18 cellular contexts compared by ENCODE assay signal in the genomic region with DNA sequence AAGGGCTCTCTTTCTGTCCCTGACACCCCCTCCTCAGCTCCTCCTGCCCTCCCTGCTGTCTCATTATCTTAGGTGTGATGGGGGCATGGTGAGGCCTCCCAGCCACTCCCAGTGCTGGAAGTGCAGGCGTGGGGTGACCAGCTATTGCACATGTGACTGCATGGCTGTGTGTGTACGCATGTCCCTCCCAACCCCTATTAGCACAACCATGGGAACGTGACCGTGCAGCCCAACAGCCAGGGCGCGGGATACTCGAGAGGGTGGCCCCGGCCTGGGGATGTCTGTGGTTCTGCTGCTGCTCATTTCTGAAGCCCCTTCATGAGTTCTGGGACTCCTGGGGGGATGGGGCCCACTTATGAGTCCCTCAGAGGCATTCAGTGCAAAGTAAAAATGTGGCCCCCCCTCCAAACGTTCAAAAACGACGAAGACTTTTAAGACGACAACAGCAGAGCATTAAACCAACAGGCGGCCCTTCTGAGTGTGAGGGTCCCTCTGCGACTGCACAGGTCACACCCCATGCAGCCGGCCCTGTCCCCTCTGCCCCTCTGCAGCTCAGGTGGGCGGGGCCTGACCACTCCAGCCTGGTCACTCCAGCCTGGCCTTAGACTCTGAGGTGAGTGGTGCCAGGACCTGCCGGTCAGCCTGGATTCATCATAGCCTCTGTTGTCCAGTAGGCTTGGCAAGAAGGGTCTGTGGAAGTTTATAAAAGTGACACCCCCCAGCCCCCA. TPM values are rescaled to one million over a fixed set of nuclear protein-coding genes. Genes with fewer than 3 reads are reported as not detected.
DNase-seq lines count a peak whose midpoint lies in the region; ATAC-seq and TF ChIP-seq lines count a peak whose summit lies in the region.
"Had no signal": no experiment of that assay in that cellular context is flagged by ENCODE, and none has a peak within 500 bp of the region (broad histone marks: within the 10 kb centered on the region; RNA-seq: fewer than 3 reads in every experiment).

No MANE protein-coding gene starts in this region.

- intact Hi-C loops in gastrocnemius medialis (cut with DNase I; ENCODE audit: low total_unique reads), result no loop called here

- H3K9me3 Mint-ChIP-seq in brain, result peaks cover 3 to 22% (median 7%) of the 10 kb centered on the region in 5 experiments
- H3K9me3 Mint-ChIP-seq: activated naive CD8-positive, alpha-beta T cell treated with anti-CD3 and anti-CD28 coated beads, Interleukin-2, amount 10 ng/mL, durations not matched to agents 7 days and 5 days; activated T-helper 17 cell treated with anti-CD3 and anti-CD28 coated beads, Interleukin-2, amount 50 U/mL, for 72 hours; stimulated activated memory B cell treated with anti-CD40 and anti-IgM and Interleukin-4, amounts not matched to agents 10 μg/mL and 1 μg/mL and 100 μg/mL, for 72 hours had no signal

- TF ChIP-seq CTCF in brain (conservative IDR thresholded peaks at IDR 0.05), result no peak
- TF ChIP-seq CTCF in liver (IDR thresholded peaks at IDR 0.05; ENCODE audit: low read depth, low read length, missing input control), result no peak
- TF ChIP-seq CTCF in gastrocnemius medialis (IDR thresholded peaks at IDR 0.05 in 4 of 5, conservative IDR thresholded peaks at IDR 0.05 in 1 of 5), result no peak
- no peak for TF ChIP-seq CTCF in Peyer's patch (IDR thresholded peaks at IDR 0.05)

- H3K4me2 ChIP-seq in BLaER1 treated with 17β-estradiol and CSF1 and Interleukin-3, amounts not matched to agents 10 nM and 100 nM, result peak overlapping the region in 2 of 11 experiments; percentile 28 to 59; a peak in 2 of 22 replicates

- H3K36me3 Mint-ChIP-seq in brain, result no peaks in the 10 kb centered on the region
- H3K36me3 Mint-ChIP-seq: activated naive CD8-positive, alpha-beta T cell treated with anti-CD3 and anti-CD28 coated beads, Interleukin-2, amount 10 ng/mL, durations not matched to agents 7 days and 5 days; stimulated activated memory B cell treated with anti-CD40 and anti-IgM and Interleukin-4, amounts not matched to agents 10 μg/mL and 1 μg/mL and 100 μg/mL, for 72 hours had no signal

- H3K4me3 Mint-ChIP-seq in brain, result no peak overlapping the region
- H3K4me3 Mint-ChIP-seq: activated naive CD8-positive, alpha-beta T cell treated with anti-CD3 and anti-CD28 coated beads, Interleukin-2, amount 10 ng/mL, durations not matched to agents 7 days and 5 days; activated T-helper 17 cell treated with anti-CD3 and anti-CD28 coated beads, Interleukin-2, amount 50 U/mL, for 72 hours; stimulated activated memory B cell treated with anti-CD40 and anti-IgM and Interleukin-4, amounts not matched to agents 10 μg/mL and 1 μg/mL and 100 μg/mL, for 72 hours; T-helper 2 cell treated with Interferon-gamma antibody and Interleukin-4, amounts not matched to agents 5 μg/mL and 100 μg/mL, for 36 hours had no signal

- no peak for TF ChIP-seq RAD21 in liver (IDR thresholded peaks at IDR 0.05)

- no peaks in the 10 kb centered on the region for H3K27me3 ChIP-seq in BLaER1 treated with 17β-estradiol and CSF1 and Interleukin-3, amounts not matched to agents 10 nM and 100 nM
- H3K27me3 ChIP-seq in liver (ENCODE audit: control insufficient read depth in 4 of 4, insufficient read depth in 4 of 4, low read length in 3 of 4) (no peaks in the 10 kb centered on the region), gastrocnemius medialis (no peaks in the 10 kb centered on the region), Peyer's patch (no peaks in the 10 kb centered on the region)

- H3K4me3 ChIP-seq in BLaER1 treated with 17β-estradiol and CSF1 and Interleukin-3, amounts not matched to agents 10 nM and 100 nM, result no peak overlapping the region
- peak overlapping the region in 1 of 3 donors; percentile 9 for H3K4me3 ChIP-seq in liver (ENCODE audit: low read depth in 1 of 3, low read length in 3 of 3)
- H3K4me3 ChIP-seq in gastrocnemius medialis, result no peak overlapping the region
- no peak overlapping the region for H3K4me3 ChIP-seq in Peyer's patch
- H3K4me3 ChIP-seq: smooth muscle cell had no signal

- H3K4me1 ChIP-seq in BLaER1 treated with 17β-estradiol and CSF1 and Interleukin-3, amounts not matched to agents 10 nM and 100 nM, result peaks cover 32 to 97% (median 67%) of the 10 kb centered on the region in 10 experiments
- H3K4me1 ChIP-seq in liver (ENCODE audit: control insufficient read depth in 4 of 4, insufficient read depth in 4 of 4, low read length in 3 of 4), result peaks cover 29 to 49% (median 39%) of the 10 kb centered on the region in 4 donors
- peaks cover 54 to 69% of the 10 kb centered on the region in 2 donors for H3K4me1 ChIP-seq in gastrocnemius medialis
- peaks cover 0 to 9% (median 0%) of the 10 kb centered on the region in 4 donors for H3K4me1 ChIP-seq in Peyer's patch

- peak overlapping the region in 8 of 11 experiments; percentile 2 to 47 (median 23); a peak in 11 of 22 replicates for H3K9ac ChIP-seq in BLaER1 treated with 17β-estradiol and CSF1 and Interleukin-3, amounts not matched to agents 10 nM and 100 nM
- H3K9ac ChIP-seq in liver (ENCODE audit: low read depth in 1 of 2, low read length in 2 of 2), result peak overlapping the region in 1 of 2 donors; percentile 21

- DNase-seq in gastrocnemius medialis (peak; percentile 32 to 36), Peyer's patch (no peak)
- DNase-seq in activated T-cell treated with anti-CD3 and anti-CD28 coated beads, Interleukin-2, amount 50 U/mL, for 1 hour, result no peak
- DNase-seq: activated naive CD8-positive, alpha-beta T cell treated with anti-CD3 and anti-CD28 coated beads, Interleukin-2, amount 10 ng/mL, durations not matched to agents 7 days and 5 days; C1 segment of cervical spinal cord; effector memory CD4-positive, alpha-beta T cell; midbrain; NCI-H1436; NCI-H526 treated with DMSO at 0.1 percent for 48 hours had no signal

- no peak for TF ChIP-seq POLR2A in gastrocnemius medialis (IDR thresholded peaks at IDR 0.05)
- no peak for TF ChIP-seq POLR2A in Peyer's patch (IDR thresholded peaks at IDR 0.05)

- WGBS in liver, result 72% methylated on average over 17 of the region's 17 CpGs

- H4K20me1 ChIP-seq in BLaER1 treated with 17β-estradiol and CSF1 and Interleukin-3, amounts not matched to agents 10 nM and 100 nM, result no peaks in the 10 kb centered on the region

- H3K9me3 ChIP-seq in BLaER1 treated with 17β-estradiol and CSF1 and Interleukin-3, amounts not matched to agents 10 nM and 100 nM (replicated peaks in 1 of 11), result peaks cover 3 to 12% (median 4%) of the 10 kb centered on the region in 11 experiments; a peak in 19 of 22 replicates
- H3K9me3 ChIP-seq in liver (ENCODE audit: control insufficient read depth in 4 of 4, low read length in 3 of 4) (no peaks in the 10 kb centered on the region), gastrocnemius medialis (no peaks in the 10 kb centered on the region), Peyer's patch (no peaks in the 10 kb centered on the region)

- peak overlapping the region; percentile 21 to 94 (median 86) for H3K27ac Mint-ChIP-seq in brain
- H3K27ac Mint-ChIP-seq: activated naive CD8-positive, alpha-beta T cell treated with anti-CD3 and anti-CD28 coated beads, Interleukin-2, amount 10 ng/mL, durations not matched to agents 7 days and 5 days; activated T-helper 17 cell treated with anti-CD3 and anti-CD28 coated beads, Interleukin-2, amount 50 U/mL, for 72 hours; stimulated activated memory B cell treated with anti-CD40 and anti-IgM and Interleukin-4, amounts not matched to agents 10 μg/mL and 1 μg/mL and 100 μg/mL, for 72 hours; T-helper 2 cell treated with Interferon-gamma antibody and Interleukin-4, amounts not matched to agents 5 μg/mL and 100 μg/mL, for 36 hours had no signal

- in situ Hi-C loops in gastrocnemius medialis (cut with MboI; ENCODE audit: low sequenced_read_pairs in 4 of 4), result no loop called here

- H3K36me3 ChIP-seq in BLaER1 treated with 17β-estradiol and CSF1 and Interleukin-3, amounts not matched to agents 10 nM and 100 nM, result 0 out of 22 replicates have a peak, but pooled peaks cover 0 to 3% (median 0%) of the 10 kb centered on the region in 11 experiments
- H3K36me3 ChIP-seq in liver (ENCODE audit: control insufficient read depth in 4 of 4, insufficient read depth in 3 of 4, low read depth in 1 of 4, low read length in 3 of 4) (no peaks in the 10 kb centered on the region), gastrocnemius medialis (no peaks in the 10 kb centered on the region), Peyer's patch (no peaks in the 10 kb centered on the region)

- H3K4me1 Mint-ChIP-seq in brain, result peaks cover 44% of the 10 kb centered on the region
- H3K4me1 Mint-ChIP-seq: activated naive CD8-positive, alpha-beta T cell treated with anti-CD3 and anti-CD28 coated beads, Interleukin-2, amount 10 ng/mL, durations not matched to agents 7 days and 5 days had no signal

- H3K27ac ChIP-seq in BLaER1 treated with 17β-estradiol and CSF1 and Interleukin-3, amounts not matched to agents 10 nM and 100 nM, result peak overlapping the region in 9 of 11 experiments; percentile 0 to 99 (median 78); a peak in 14 of 22 replicates
- H3K27ac ChIP-seq in liver (ENCODE audit: low read depth in 1 of 2, low read length in 2 of 2) (peak overlapping the region; percentile 84 to 89), gastrocnemius medialis (peak overlapping the region; percentile 85 to 97 (median 96)), Peyer's patch (peak overlapping the region in 2 of 4 donors; percentile 64 to 84)

- no peak for ATAC-seq in gastrocnemius medialis
- ATAC-seq in HG03565 (IDR thresholded peaks at IDR 0.05; ENCODE audit: unreplicated experiment), result no peak
- no peak for ATAC-seq in HG02870 (IDR thresholded peaks at IDR 0.05; ENCODE audit: unreplicated experiment)
- ATAC-seq: activated T-helper 17 cell treated with anti-CD3 and anti-CD28 coated beads, Interleukin-2, amount 50 U/mL, for 72 hours; stimulated activated memory B cell treated with anti-CD40 and anti-IgM and Interleukin-4, amounts not matched to agents 10 μg/mL and 1 μg/mL and 100 μg/mL, for 72 hours had no signal

- H3K27me3 Mint-ChIP-seq in brain, result peaks cover 13% of the 10 kb centered on the region
- H3K27me3 Mint-ChIP-seq: activated T-helper 17 cell treated with anti-CD3 and anti-CD28 coated beads, Interleukin-2, amount 50 U/mL, for 72 hours; stimulated activated memory B cell treated with anti-CD40 and anti-IgM and Interleukin-4, amounts not matched to agents 10 μg/mL and 1 μg/mL and 100 μg/mL, for 72 hours had no signal

TF ChIP-seq in liver, 16 proteins besides CTCF, POLR2A, EP300 and RAD21 (continues in another document):
- no peak for TF ChIP-seq GABPA (IDR thresholded peaks at IDR 0.05 in 1 of 2, conservative IDR thresholded peaks at IDR 0.05 in 1 of 2)
- TF ChIP-seq YY1 (IDR thresholded peaks at IDR 0.05), result no peak
- TF ChIP-seq EGR1 (IDR thresholded peaks at IDR 0.05; ENCODE audit: low read depth in 2 of 2), result no peak

RNA-seq across cellular contexts. Expression of a gene that starts 51.1 kb away (rescaled TPM):
- polyA plus RNA-seq in brain (ENCODE audit: insufficient read depth, low read depth, low replicate concordance) (74.8 TPM), liver (1 to 10 TPM; 1.4 to 7.7 TPM)
- total RNA-seq in liver (100 to 1,000 TPM in 1 of 2 donors, 1 to 10 TPM in 1; 4.4 to 258 TPM), gastrocnemius medialis (100 to 1,000 TPM in 3 of 4 donors, 10 to 100 TPM in 1; 56.7 to 229 (median 177) TPM), Peyer's patch (10 to 100 TPM in 3 of 4 donors, 1 to 10 TPM in 1; 9.6 to 15.5 (median 12.8) TPM)

Comparison
In these comparisons a context has a peak if more than half of its experiments do, and no peak if none do; other contexts are left out.
1. DNase-seq: peak in gastrocnemius medialis (2 of 2); none in Peyer's patch (0 of 3) and activated T-cell treated with anti-CD3 and anti-CD28 coated beads, Interleukin-2, amount 50 U/mL, for 1 hour (single experiment).